Comparison of ENCODE assay signal across 31 cellular contexts in the genomic region with DNA sequence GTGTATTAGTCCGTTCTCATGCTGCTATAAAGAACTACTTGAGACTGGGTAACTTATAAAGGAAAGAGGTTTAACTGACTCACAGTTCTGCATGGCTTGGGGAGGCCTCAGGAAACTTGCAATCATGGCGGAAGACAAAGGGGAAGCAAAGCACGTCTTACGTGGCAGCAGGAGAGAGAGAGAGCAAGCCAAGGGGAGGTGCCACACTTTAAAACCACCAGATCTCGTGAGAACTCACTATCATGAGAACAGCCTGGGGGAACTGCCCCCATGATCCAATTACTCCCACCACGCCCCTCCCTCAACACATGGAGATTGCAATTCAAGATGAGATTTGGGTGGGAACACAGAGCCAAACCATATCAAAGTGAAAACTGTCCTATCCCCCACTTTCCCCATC. TPM values are rescaled to one million over a fixed set of nuclear protein-coding genes. Genes with fewer than 3 reads are reported as not detected.
"Had no signal": no experiment of that assay in that cellular context is flagged by ENCODE, and none has a peak within 500 bp of the region (broad histone marks: within the 10 kb centered on the region; RNA-seq: fewer than 3 reads in every experiment).

No MANE protein-coding gene starts in this region.

- H3K9me3 Mint-ChIP-seq: activated CD4-positive, alpha-beta T cell treated with anti-CD3 and anti-CD28 coated beads, Interleukin-2, amount 10 ng/mL, durations not matched to agents 24 days and 14 days; activated CD8-positive, alpha-beta T cell treated with anti-CD3 and anti-CD28 coated beads for 36 hours; activated naive CD4-positive, alpha-beta T cell treated with anti-CD3 and anti-CD28 coated beads, Interleukin-2, amount 50 U/mL, for 72 hours had no signal

- H3K27me3 Mint-ChIP-seq: activated CD8-positive, alpha-beta T cell treated with anti-CD3 and anti-CD28 coated beads for 36 hours had no signal

- DNase-seq: activated CD4-positive, alpha-beta T cell treated with anti-CD3 and anti-CD28 coated beads, Interleukin-2, amount 10 ng/mL, durations not matched to agents 24 days and 14 days; activated CD4-positive, alpha-beta T cell treated with anti-CD3 and anti-CD28 coated beads, Interleukin-2, amount 50 U/mL, for 4 hours; activated CD8-positive, alpha-beta memory T cell treated with anti-CD3 and anti-CD28 coated beads, Interleukin-2, amount 50 U/mL, for 48 hours; activated CD8-positive, alpha-beta T cell treated with anti-CD3 and anti-CD28 coated beads for 36 hours; activated effector memory CD4-positive, alpha-beta T cell treated with anti-CD3 and anti-CD28 coated beads, Interleukin-2, amount 50 U/mL, for 16 hours; activated naive CD4-positive, alpha-beta T cell; activated T-cell treated with anti-CD3 and anti-CD28 coated beads, Interleukin-2, amount 50 U/mL, for 48 hours; adrenal gland; body of pancreas; NCI-H1105; NCI-H1417 treated with DMSO at 0.1 percent for 48 hours; NCI-H1930; NCI-H2081 treated with DMSO at 0.1 percent for 48 hours; NCI-H226; NCI-H446 treated with DMSO at 0.1 percent for 48 hours; NCI-H524; NCI-H69; NK-92 treated with Interleukin-12 subunit alpha and Interleukin-12 subunit beta, amount 100 ng/mL, for 24 hours; PC-3; Peyer's patch; SW 1271; T-helper 1 cell; T-helper 2 cell; T-helper 9 cell had no signal

- H3K4me3 Mint-ChIP-seq: activated CD4-positive, alpha-beta T cell treated with anti-CD3 and anti-CD28 coated beads, Interleukin-2, amount 10 ng/mL, durations not matched to agents 24 days and 14 days; activated CD8-positive, alpha-beta T cell treated with anti-CD3 and anti-CD28 coated beads for 36 hours had no signal

- H3K27ac Mint-ChIP-seq: activated CD4-positive, alpha-beta T cell treated with anti-CD3 and anti-CD28 coated beads, Interleukin-2, amount 10 ng/mL, durations not matched to agents 24 days and 14 days; activated CD8-positive, alpha-beta T cell treated with anti-CD3 and anti-CD28 coated beads for 36 hours had no signal

- ATAC-seq: activated CD8-positive, alpha-beta T cell treated with anti-CD3 and anti-CD28 coated beads for 36 hours; activated naive CD4-positive, alpha-beta T cell treated with anti-CD3 and anti-CD28 coated beads, Interleukin-2, amount 50 U/mL, for 72 hours; body of pancreas; PC-3; Right ventricle myocardium inferior had no signal

- H3K4me3 ChIP-seq: adrenal gland, body of pancreas, breast epithelium, Peyer's patch had no signal

- H3K9me3 ChIP-seq: adrenal gland, body of pancreas, breast epithelium, Peyer's patch had no signal

- H3K27ac ChIP-seq: adrenal gland, body of pancreas, breast epithelium, Peyer's patch, RWPE1 had no signal

- H3K27me3 ChIP-seq: adrenal gland, body of pancreas, breast epithelium, Peyer's patch had no signal

- H3K36me3 ChIP-seq: adrenal gland, breast epithelium, Peyer's patch had no signal

- FAIRE-seq: astrocyte had no signal

RNA-seq across cellular contexts. Expression of gene MRAP, which starts 15.7 kb away (rescaled TPM):
- total RNA-seq: activated CD4-positive, alpha-beta T cell treated with anti-CD3 and anti-CD28 coated beads, Interleukin-2, amount 10 ng/mL, durations not matched to agents 24 days and 14 days; activated CD8-positive, alpha-beta T cell treated with anti-CD3 and anti-CD28 coated beads for 36 hours; activated naive CD4-positive, alpha-beta T cell treated with anti-CD3 and anti-CD28 coated beads, Interleukin-2, amount 50 U/mL, for 72 hours; astrocyte; cardiac septum; M059J; PC-3; Peyer's patch had no signal
